ENCODE assay signal across 16 cellular contexts in the genomic region with DNA sequence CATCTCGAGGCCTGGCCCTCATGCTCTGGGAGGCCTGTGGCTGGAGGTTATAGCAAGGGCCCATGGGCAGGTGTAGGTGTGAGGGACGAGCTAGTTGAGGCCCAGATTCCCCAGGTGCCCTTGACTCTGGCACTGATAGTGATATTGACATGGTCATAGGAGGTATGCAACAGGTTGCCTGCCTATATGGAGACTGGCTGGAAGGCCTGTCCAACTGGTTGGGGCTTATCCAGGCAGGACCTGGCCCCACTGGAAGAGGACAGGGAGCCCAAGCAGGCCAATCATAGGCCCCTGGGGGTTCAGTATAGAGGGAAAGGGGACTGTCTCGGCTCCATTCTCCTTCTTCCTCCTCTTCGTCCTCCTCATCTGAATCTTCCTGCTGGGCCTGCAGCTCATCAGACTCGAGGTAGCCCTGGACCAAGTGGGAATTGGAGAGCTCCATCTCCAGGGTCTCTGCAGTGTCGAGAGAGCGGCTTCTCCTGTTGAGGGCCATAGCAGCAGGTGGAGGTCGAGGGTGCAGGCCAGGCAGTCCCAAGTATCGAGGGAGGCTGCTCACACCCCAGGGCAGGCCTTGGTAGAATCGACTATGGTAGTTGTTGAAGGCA. TPM values are rescaled to one million over a fixed set of nuclear protein-coding genes. Genes with fewer than 3 reads are reported as not detected.
DNase-seq lines count a peak whose midpoint lies in the region; TF ChIP-seq lines count a peak whose summit lies in the region.
"Had no signal": no experiment of that assay in that cellular context is flagged by ENCODE, and none has a peak within 500 bp of the region (broad histone marks: within the 10 kb centered on the region; RNA-seq: fewer than 3 reads in every experiment).

No MANE protein-coding gene starts in this region.

- CTCF ChIA-PET in HEK293 (lab: Yijun Ruan, JAX): interaction anchor here (0.5 kb wide), 1 partner anchor 259 kb away, joined by 3 read pairs; no protein-coding TSS in a partner anchor

- H3K27ac ChIP-seq in HEK293 (ENCODE audit: extremely low read depth, low read depth, low read length) (no peak overlapping the region), vagina (no peak overlapping the region)
- H3K27ac ChIP-seq: GM23248 had no signal

- H3K36me3 ChIP-seq in H7 (replicated peaks; ENCODE audit: control insufficient read depth, insufficient read depth, low read length) (peaks cover 3% of the 10 kb centered on the region; the same call in 1 of the 2 replicates), HEK293 (ENCODE audit: control insufficient read depth in 2 of 2, insufficient read depth in 1 of 2, low read length in 2 of 2) (peaks cover 5 to 48% of the 10 kb centered on the region in 2 experiments; a peak in 1 of 3 replicates), vagina (peaks cover 0 to 7% of the 10 kb centered on the region in 2 donors)

- no peaks in the 10 kb centered on the region for H3K27me3 ChIP-seq in H7 (ENCODE audit: control insufficient read depth, insufficient read depth, low read length)
- H3K27me3 ChIP-seq in vagina: no peaks in the 10 kb centered on the region

- no peaks in the 10 kb centered on the region; the same call in 1 of the 2 replicates for H3K9me3 ChIP-seq in HEK293 (ENCODE audit: control insufficient read depth, insufficient read depth, low read depth, low read length)
- no peaks in the 10 kb centered on the region for H3K9me3 ChIP-seq in vagina
- H3K9me3 ChIP-seq: Caco-2 had no signal

- peak; percentile 5 for DNase-seq in H7
- peak; percentile 69 for DNase-seq in osteocyte (ENCODE audit: extremely low spot score, unreplicated experiment)
- peak; percentile 76 to 96 for DNase-seq in vagina (ENCODE audit: extremely low spot score in 2 of 2)
- DNase-seq in COLO668 (lab: John Stamatoyannopoulos, UW; ENCODE audit: unreplicated experiment): no peak
- DNase-seq in NCI-H69 (lab: John Stamatoyannopoulos, UW): no peak
- DNase-seq: C1 segment of cervical spinal cord; Caco-2; CD4-positive, alpha-beta memory T cell; DMS153; DND-41; GM23248; H9; HFFc6 had no signal

- peaks cover 7% of the 10 kb centered on the region for H3K36me3 Mint-ChIP-seq in osteocyte (ENCODE audit: unreplicated experiment)

- H3K27me3 Mint-ChIP-seq in osteocyte (ENCODE audit: unreplicated experiment): no peaks in the 10 kb centered on the region
- H3K27me3 Mint-ChIP-seq: CD4-positive, alpha-beta memory T cell had no signal

- H3K4me3 ChIP-seq in H7 (ENCODE audit: insufficient read depth, low read depth, low read length) (no peak overlapping the region), HEK293 (ENCODE audit: low read depth, low read length) (no peak overlapping the region), vagina (no peak overlapping the region)
- H3K4me3 ChIP-seq: GM23248 had no signal

- no peak overlapping the region for H3K4me3 Mint-ChIP-seq in osteocyte (ENCODE audit: unreplicated experiment)
- H3K4me3 Mint-ChIP-seq: CD4-positive, alpha-beta memory T cell; H9; HFFc6 had no signal

- H3K27ac Mint-ChIP-seq in osteocyte (ENCODE audit: unreplicated experiment): no peak overlapping the region
- H3K27ac Mint-ChIP-seq: CD4-positive, alpha-beta memory T cell; H9; HFFc6 had no signal

- TF ChIP-seq CTCF in HEK293 (tag by site-specific recombination; IDR thresholded peaks at IDR 0.05) (no peak), osteocyte (IDR thresholded peaks at IDR 0.05) (no peak), vagina (IDR thresholded peaks at IDR 0.05) (no peak)

- H3K4me1 ChIP-seq in HEK293 (ENCODE audit: control insufficient read depth, insufficient read depth, low read length) (no peaks in the 10 kb centered on the region), vagina (no peaks in the 10 kb centered on the region)

- no peaks in the 10 kb centered on the region for H3K4me1 Mint-ChIP-seq in osteocyte (ENCODE audit: unreplicated experiment)
- H3K4me1 Mint-ChIP-seq: CD4-positive, alpha-beta memory T cell had no signal

- peaks cover 3% of the 10 kb centered on the region for H3K9me3 Mint-ChIP-seq in osteocyte (ENCODE audit: unreplicated experiment)
- H3K9me3 Mint-ChIP-seq: CD4-positive, alpha-beta memory T cell; HFFc6 had no signal

- no peak for TF ChIP-seq POLR2A in vagina (IDR thresholded peaks at IDR 0.05)

- POLR2A ChIA-PET in HEK293 (lab: Yijun Ruan, JAX): no interaction called here

- intact Hi-C loops in vagina (cut with DNase I): no loop called here

TF ChIP-seq in HEK293, 187 proteins besides CTCF, POLR2A, EP300 and RAD21:
- TF ChIP-seq SCRT1 (tag by site-specific recombination; IDR thresholded peaks at IDR 0.05; ENCODE audit: borderline replicate concordance) (peak; percentile 85), SCRT2 (tag by site-specific recombination; IDR thresholded peaks at IDR 0.05) (peak; percentile 85), ZNF530 (tag by site-specific recombination; IDR thresholded peaks at IDR 0.05; ENCODE audit: low read depth) (no peak), ZNF660 (tag by site-specific recombination; IDR thresholded peaks at IDR 0.05) (no peak)

RNA-seq across cellular contexts. Expression of a gene that starts 15.3 kb away (rescaled TPM):
- 7.4 and 8.3 TPM in 2 replicates for total RNA-seq in H7 (2014; rRNA removed; shearing (Covaris generic))
- total RNA-seq in osteocyte: 4.8 and 5.0 TPM in 2 replicates
- total RNA-seq in vagina: 4.9 TPM

RNA-seq across cellular contexts. Expression of a gene that starts 40.2 kb away (rescaled TPM):
- 0.73 and 0.78 TPM in 2 replicates for total RNA-seq in H7 (2014; rRNA removed; shearing (Covaris generic))
- total RNA-seq in osteocyte (not detected in 2 replicates), vagina (not detected)
- total RNA-seq: A172; A673; Caco-2; CD4-positive, alpha-beta memory T cell; HFFc6 had no signal

Comparison
In these comparisons a context has a peak if more than half of its experiments do, and no peak if none do; other contexts are left out.
1. DNase-seq: peak in H7 (single experiment), osteocyte (single experiment) and vagina (2 of 2); none in COLO668 (single experiment) and NCI-H69 (single experiment).